In the genomic region with DNA sequence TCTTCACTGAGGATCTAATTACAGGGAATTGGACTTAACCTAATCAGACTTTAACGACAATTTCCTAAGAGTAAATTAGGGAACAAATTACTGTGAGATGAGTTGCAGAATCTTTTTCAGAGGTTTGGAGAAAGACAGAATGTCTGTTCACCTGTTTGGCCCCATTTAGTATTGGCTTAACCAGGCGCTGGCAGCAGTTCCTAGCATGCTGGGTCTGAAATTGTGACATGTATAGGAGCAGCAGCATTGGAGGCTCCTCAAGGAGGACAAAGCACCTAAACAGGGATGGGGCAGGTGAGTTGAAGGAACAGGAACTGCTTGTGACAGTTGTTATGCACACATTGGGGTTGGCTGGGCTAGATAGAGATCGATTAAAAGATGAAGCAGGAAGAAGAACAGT, we compare ENCODE assay signal across 25 cellular contexts. TPM values are rescaled to one million over a fixed set of nuclear protein-coding genes. Genes with fewer than 3 reads are reported as not detected.
"Had no signal": no experiment of that assay in that cellular context is flagged by ENCODE, and none has a peak within 500 bp of the region (broad histone marks: within the 10 kb centered on the region; RNA-seq: fewer than 3 reads in every experiment).

No MANE protein-coding gene starts in this region.

- DNase-seq: MV-4-11; NCI-H1105; NCI-H1417; NCI-H1436 treated with DMSO at 0.1 percent for 48 hours; NCI-H1694; NCI-H187 treated with DMSO at 0.1 percent for 48 hours; NCI-H2029 treated with DMSO at 0.1 percent for 48 hours; NCI-H2171 treated with DMSO at 0.1 percent for 48 hours; NCI-H345; NCI-H446 treated with DMSO at 0.1 percent for 48 hours; NCI-H510A treated with DMSO at 0.1 percent for 48 hours; NCI-H69; NCI-H774; NK-92 treated with Interleukin-12 subunit alpha and Interleukin-12 subunit beta, amount 100 ng/mL, for 24 hours; PC-3; SHP77; SK-N-SH; SW 1271 had no signal

- H3K9ac ChIP-seq: KMS-11, SK-N-SH had no signal

- H3K4me3 ChIP-seq: K562 had no signal

- H3K27ac ChIP-seq: HL-60, KMS-11, RWPE1 had no signal

- ATAC-seq: K562, Panc1, PC-3 had no signal

- H3K4me3 Mint-ChIP-seq: IgD-negative memory B cell had no signal

- H3K9me3 ChIP-seq: SK-N-SH had no signal

- H3K9me3 Mint-ChIP-seq: IgD-negative memory B cell had no signal

- H3K27ac Mint-ChIP-seq: IgD-negative memory B cell had no signal

- H3K27me3 Mint-ChIP-seq: IgD-negative memory B cell had no signal

- H3K4me2 ChIP-seq: SK-N-SH had no signal

RNA-seq across cellular contexts. Expression of gene KCNMB4, which starts 51.0 kb away (rescaled TPM):
- total RNA-seq: MCF 10A had no signal
